Comparison of ENCODE assay signal across 8 cellular contexts in genomic region chr2:55693181-55694125, GRCh38. TPM values are rescaled to one million over a fixed set of nuclear protein-coding genes. Genes with fewer than 3 reads are reported as not detected.
DNase-seq lines count a peak whose midpoint lies in the region; ATAC-seq, FAIRE-seq and TF ChIP-seq lines count a peak whose summit lies in the region.

Gene PNPT1 (minus strand): TSS chr2:55693844. CDS start chr2:55693823, 21 bp downstream.

- TF ChIP-seq EP300 in HepG2 (IDR thresholded peaks at IDR 0.05; ENCODE audit: low read depth in 2 of 2, low read length in 2 of 2) (no peak; a peak in 1 of 4 replicates), HepG2 (CRISPR knock-in tag; IDR thresholded peaks at IDR 0.05; ENCODE audit: borderline replicate concordance) (peak; percentile 28; the same call in 1 of the 2 replicates)

- peaks cover 9 to 19% (median 11%) of the 10 kb centered on the region in 10 experiments; a peak in 19 of 20 replicates for H3K4me1 ChIP-seq in BLaER1 treated with 17β-estradiol and CSF1 and Interleukin-3, amounts not matched to agents 10 nM and 100 nM
- H3K4me1 ChIP-seq in HepG2 (ENCODE audit: insufficient read depth, low read length), result peaks cover 11% of the 10 kb centered on the region

- TF ChIP-seq POLR2A in HepG2 (IDR thresholded peaks at IDR 0.05; ENCODE audit: insufficient read depth in 1 of 2, low read depth in 2 of 2, low read length in 2 of 2), result peak; percentile 95 to 98

- intact Hi-C loops in HepG2 (cut with micrococcal nuclease; ENCODE audit: unreplicated experiment), result no loop called here

- POLR2A ChIA-PET in HepG2 (lab: Yijun Ruan, JAX), result no interaction called here

- CTCF ChIA-PET in HepG2 (lab: Yijun Ruan, JAX; ENCODE audit: low intra/inter-chr PET ratio, low total read pairs), result no interaction called here

- ATAC-seq in GM19351 (IDR thresholded peaks at IDR 0.05; ENCODE audit: unreplicated experiment) (peak; percentile 99), HG03521 (IDR thresholded peaks at IDR 0.05; ENCODE audit: unreplicated experiment) (peak; percentile 100), HepG2 (peak; percentile 100)

- peak within 1 kb of the TSS; percentile 75 to 91 (median 87) for H3K9ac ChIP-seq in BLaER1 treated with 17β-estradiol and CSF1 and Interleukin-3, amounts not matched to agents 10 nM and 100 nM
- H3K9ac ChIP-seq in HepG2 (ENCODE audit: insufficient read depth, low read depth, low read length), result peak within 1 kb of the TSS; percentile 84

- TSS peak; percentile 71 for BruUV-seq in HepG2 (replicated peaks; lab: Mats Ljungman, UMichigan)

- DNase-seq in NCI-H748 (lab: John Stamatoyannopoulos, UW; ENCODE audit: unreplicated experiment) (peak; percentile 93), dermis blood vessel endothelial cell (peak; percentile 95), HepG2 (ENCODE audit: low spot score) (peak; percentile 92)
- DNase-seq in activated CD4-positive, alpha-beta T cell treated with anti-CD3 and anti-CD28 coated beads, Interleukin-2, amount 50 U/mL, for 1 hour, result peak; percentile 90
- DNase-seq in stimulated activated CD4-positive, alpha-beta T cell treated with anti-CD3 and anti-CD28 coated beads, Interleukin-4, amount 100 ng/mL, for 1 hour, result peak; percentile 93

- H2AFZ ChIP-seq in HepG2 (ENCODE audit: low read length), result peak within 1 kb of the TSS; percentile 89

- peaks cover 45% of the 10 kb centered on the region for H3K79me2 ChIP-seq in HepG2 (ENCODE audit: insufficient read depth, low read length)

- peaks cover 0 to 39% (median 20%) of the 10 kb centered on the region in 11 experiments; a peak in 13 of 22 replicates for H4K20me1 ChIP-seq in BLaER1 treated with 17β-estradiol and CSF1 and Interleukin-3, amounts not matched to agents 10 nM and 100 nM
- no peaks in the 10 kb centered on the region for H4K20me1 ChIP-seq in HepG2 (ENCODE audit: insufficient read depth, low read length)

- TF ChIP-seq RAD21 in HepG2 (CRISPR knock-in tag; IDR thresholded peaks at IDR 0.05), result no peak

- 2% methylated on average over 42 of the region's 56 CpGs for WGBS in HepG2 (ENCODE audit: low lambda C conversion rate)

- peak within 1 kb of the TSS; percentile 72 to 98 (median 92) for H3K4me3 ChIP-seq in BLaER1 treated with 17β-estradiol and CSF1 and Interleukin-3, amounts not matched to agents 10 nM and 100 nM
- H3K4me3 ChIP-seq in HepG2 (replicated peaks in 1 of 3; ENCODE audit: insufficient read depth in 1 of 3, low read depth in 2 of 3, low read length in 3 of 3), result peak within 1 kb of the TSS; percentile 83 to 99 (median 87)

- in situ Hi-C loops in HepG2 (cut with HindIII; ENCODE audit: extremely low pct_ligation_motif_present, low pct_unique_long_range_greater_than_20kb), result no loop called here

- H3K27me3 ChIP-seq in BLaER1 treated with 17β-estradiol and CSF1 and Interleukin-3, amounts not matched to agents 10 nM and 100 nM, result no peaks in the 10 kb centered on the region
- H3K27me3 ChIP-seq in HepG2 (ENCODE audit: control insufficient read depth in 1 of 2, insufficient read depth in 2 of 2, low read length in 2 of 2), result no peaks in the 10 kb centered on the region; a peak in 1 of 5 replicates

- FAIRE-seq in HepG2 (lab: Jason Lieb, UNC), result peak; percentile 90

- peak within 1 kb of the TSS; percentile 63 to 91 (median 87); a peak in 21 of 22 replicates for H3K27ac ChIP-seq in BLaER1 treated with 17β-estradiol and CSF1 and Interleukin-3, amounts not matched to agents 10 nM and 100 nM
- peak within 1 kb of the TSS; percentile 62 for H3K27ac ChIP-seq in HepG2 (ENCODE audit: extremely low read length, insufficient read depth, low read length)

- H3K9me3 ChIP-seq in BLaER1 treated with 17β-estradiol and CSF1 and Interleukin-3, amounts not matched to agents 10 nM and 100 nM (replicated peaks in 1 of 11), result no peaks in the 10 kb centered on the region
- no peaks in the 10 kb centered on the region for H3K9me3 ChIP-seq in HepG2 (ENCODE audit: low read length)

- peak within 1 kb of the TSS; percentile 75 to 95 (median 86) for H3K4me2 ChIP-seq in BLaER1 treated with 17β-estradiol and CSF1 and Interleukin-3, amounts not matched to agents 10 nM and 100 nM
- H3K4me2 ChIP-seq in HepG2 (ENCODE audit: low read depth, low read length), result peak within 1 kb of the TSS; percentile 96

- TF ChIP-seq CTCF in HepG2 (CRISPR knock-in tag; IDR thresholded peaks at IDR 0.05), result no peak

- H3K36me3 ChIP-seq in BLaER1 treated with 17β-estradiol and CSF1 and Interleukin-3, amounts not matched to agents 10 nM and 100 nM, result peaks cover 1 to 37% (median 25%) of the 10 kb centered on the region in 11 experiments
- peaks cover 3% of the 10 kb centered on the region in 2 experiments; a peak in 4 of 5 replicates for H3K36me3 ChIP-seq in HepG2 (replicated peaks in 1 of 2; ENCODE audit: control insufficient read depth in 1 of 2, insufficient read depth in 2 of 2, low read length in 2 of 2)

TF ChIP-seq in HepG2, 621 proteins besides CTCF, POLR2A, EP300 and RAD21 (continues in another document):
- TF ChIP-seq, protein P1, sequence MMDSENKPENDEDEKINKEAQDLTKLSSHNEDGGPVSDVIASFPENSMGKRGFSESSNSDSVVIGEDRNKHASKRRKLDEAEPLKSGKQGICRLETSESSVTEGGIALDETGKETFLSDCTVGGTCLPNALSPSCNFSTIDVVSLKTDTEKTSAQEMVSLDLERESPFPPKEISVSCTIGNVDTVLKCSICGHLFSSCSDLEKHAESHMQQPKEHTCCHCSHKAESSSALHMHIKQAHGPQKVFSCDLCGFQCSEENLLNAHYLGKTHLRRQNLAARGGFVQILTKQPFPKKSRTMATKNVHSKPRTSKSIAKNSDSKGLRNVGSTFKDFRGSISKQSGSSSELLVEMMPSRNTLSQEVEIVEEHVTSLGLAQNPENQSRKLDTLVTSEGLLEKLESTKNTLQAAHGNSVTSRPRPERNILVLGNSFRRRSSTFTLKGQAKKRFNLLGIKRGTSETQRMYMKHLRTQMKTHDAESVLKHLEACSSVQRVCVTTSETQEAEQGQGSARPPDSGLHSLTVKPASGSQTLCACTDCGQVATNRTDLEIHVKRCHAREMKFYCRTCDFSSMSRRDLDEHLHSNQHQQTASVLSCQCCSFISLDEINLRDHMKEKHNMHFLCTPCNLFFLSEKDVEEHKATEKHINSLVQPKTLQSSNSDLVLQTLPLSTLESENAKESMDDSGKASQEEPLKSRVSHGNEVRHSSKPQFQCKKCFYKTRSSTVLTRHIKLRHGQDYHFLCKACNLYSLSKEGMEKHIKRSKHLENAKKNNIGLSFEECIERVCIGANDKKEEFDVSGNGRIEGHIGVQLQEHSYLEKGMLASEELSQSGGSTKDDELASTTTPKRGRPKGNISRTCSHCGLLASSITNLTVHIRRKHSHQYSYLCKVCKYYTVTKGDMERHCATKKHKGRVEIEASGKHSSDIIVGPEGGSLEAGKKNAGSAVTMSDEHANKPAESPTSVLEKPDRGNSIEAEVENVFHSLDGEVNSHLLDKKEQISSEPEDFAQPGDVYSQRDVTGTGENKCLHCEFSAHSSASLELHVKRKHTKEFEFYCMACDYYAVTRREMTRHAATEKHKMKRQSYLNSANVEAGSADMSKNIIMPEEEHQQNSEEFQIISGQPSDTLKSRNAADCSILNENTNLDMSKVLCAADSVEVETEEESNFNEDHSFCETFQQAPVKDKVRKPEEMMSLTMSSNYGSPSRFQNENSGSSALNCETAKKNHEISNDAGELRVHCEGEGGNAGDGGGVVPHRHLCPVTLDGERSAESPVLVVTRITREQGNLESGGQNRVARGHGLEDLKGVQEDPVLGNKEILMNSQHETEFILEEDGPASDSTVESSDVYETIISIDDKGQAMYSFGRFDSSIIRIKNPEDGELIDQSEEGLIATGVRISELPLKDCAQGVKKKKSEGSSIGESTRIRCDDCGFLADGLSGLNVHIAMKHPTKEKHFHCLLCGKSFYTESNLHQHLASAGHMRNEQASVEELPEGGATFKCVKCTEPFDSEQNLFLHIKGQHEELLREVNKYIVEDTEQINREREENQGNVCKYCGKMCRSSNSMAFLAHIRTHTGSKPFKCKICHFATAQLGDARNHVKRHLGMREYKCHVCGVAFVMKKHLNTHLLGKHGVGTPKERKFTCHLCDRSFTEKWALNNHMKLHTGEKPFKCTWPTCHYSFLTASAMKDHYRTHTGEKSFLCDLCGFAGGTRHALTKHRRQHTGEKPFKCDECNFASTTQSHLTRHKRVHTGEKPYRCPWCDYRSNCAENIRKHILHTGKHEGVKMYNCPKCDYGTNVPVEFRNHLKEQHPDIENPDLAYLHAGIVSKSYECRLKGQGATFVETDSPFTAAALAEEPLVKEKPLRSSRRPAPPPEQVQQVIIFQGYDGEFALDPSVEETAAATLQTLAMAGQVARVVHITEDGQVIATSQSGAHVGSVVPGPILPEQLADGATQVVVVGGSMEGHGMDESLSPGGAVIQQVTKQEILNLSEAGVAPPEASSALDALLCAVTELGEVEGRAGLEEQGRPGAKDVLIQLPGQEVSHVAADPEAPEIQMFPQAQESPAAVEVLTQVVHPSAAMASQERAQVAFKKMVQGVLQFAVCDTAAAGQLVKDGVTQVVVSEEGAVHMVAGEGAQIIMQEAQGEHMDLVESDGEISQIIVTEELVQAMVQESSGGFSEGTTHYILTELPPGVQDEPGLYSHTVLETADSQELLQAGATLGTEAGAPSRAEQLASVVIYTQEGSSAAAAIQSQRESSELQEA (CRISPR knock-in tag; IDR thresholded peaks at IDR 0.05; ENCODE audit: not compliant biosample characterization), result peak; percentile 84

RNA-seq across cellular contexts. Expression of gene PNPT1, which starts in this region (rescaled TPM):
- total RNA-seq in dermis blood vessel endothelial cell (17.5 and 32.1 TPM in 2 replicates), HepG2 (2016; rRNA removed; fragmentation: Illumina TruSeq; extraction: Trizol) (61.0 and 70.6 TPM in 2 replicates)
- total RNA-seq in HepG2 (2016; cell fraction: cytosol; rRNA removed; fragmentation: Illumina TruSeq; extraction: Trizol; ENCODE audit: low read depth), result 10.3 and 10.8 TPM in 2 replicates
- total RNA-seq in HepG2 (2016; cell fraction: insoluble cytoplasmic fraction; rRNA removed; fragmentation: Illumina TruSeq; extraction: Trizol), result 60.4 and 67.8 TPM in 2 replicates
- 15.4 and 15.7 TPM in 2 replicates for total RNA-seq in HepG2 (2016; cell fraction: membrane; rRNA removed; fragmentation: Illumina TruSeq; extraction: Trizol)
- total RNA-seq in HepG2 (2016; cell fraction: nucleus; rRNA removed; fragmentation: Illumina TruSeq; extraction: Trizol), result 48.3 and 59.2 TPM in 2 replicates
- polyA plus RNA-seq in HepG2 (2011; rRNA removed), result 21.3 and 23.4 TPM in 2 replicates
- 8.3 TPM in 2 replicates for polyA plus RNA-seq in HepG2 (2011; cell fraction: cytosol; rRNA removed)
- polyA plus RNA-seq in HepG2 (2011; cell fraction: nucleus; rRNA removed), result 26.9 and 42.4 TPM in 2 replicates
- 20.7 and 24.2 TPM in 2 replicates for polyA plus RNA-seq in HepG2 (2012)
- polyA plus RNA-seq in HepG2 (2016; cell fraction: cytosol; fragmentation: Illumina TruSeq; extraction: Trizol; ENCODE audit: low read depth), result 2.1 and 2.4 TPM in 2 replicates
- polyA plus RNA-seq in HepG2 (2016; cell fraction: insoluble cytoplasmic fraction; fragmentation: Illumina TruSeq; extraction: Trizol; ENCODE audit: low read depth), result 47.7 and 48.3 TPM in 2 replicates
- polyA plus RNA-seq in HepG2 (2016; cell fraction: membrane; fragmentation: Illumina TruSeq; extraction: Trizol; ENCODE audit: low read depth), result 5.7 and 6.6 TPM in 2 replicates
- polyA plus RNA-seq in HepG2 (2016; cell fraction: nucleus; fragmentation: Illumina TruSeq; extraction: Trizol; ENCODE audit: insufficient read depth, low read depth), result 63.4 and 68.9 TPM in 2 replicates
- 11.7 and 21.7 TPM in 2 replicates for polyA minus RNA-seq in HepG2 (2011; rRNA and poly(A)+ RNA removed; ENCODE audit: low replicate concordance)
- 18.5 and 38.1 TPM in 2 replicates for polyA minus RNA-seq in HepG2 (2011; cell fraction: cytosol; rRNA and poly(A)+ RNA removed)
- 29.6 and 35.2 TPM in 2 replicates for polyA minus RNA-seq in HepG2 (2011; cell fraction: nucleus; rRNA and poly(A)+ RNA removed)

Comparison
In these comparisons a context has a peak if more than half of its experiments do, and no peak if none do; other contexts are left out.
1. Peak in every context shown above with its lines: DNase-seq, ATAC-seq, H3K4me3 ChIP-seq and H3K27ac ChIP-seq.